Comparison of ENCODE assay signal across 1 cellular context in the genomic region with DNA sequence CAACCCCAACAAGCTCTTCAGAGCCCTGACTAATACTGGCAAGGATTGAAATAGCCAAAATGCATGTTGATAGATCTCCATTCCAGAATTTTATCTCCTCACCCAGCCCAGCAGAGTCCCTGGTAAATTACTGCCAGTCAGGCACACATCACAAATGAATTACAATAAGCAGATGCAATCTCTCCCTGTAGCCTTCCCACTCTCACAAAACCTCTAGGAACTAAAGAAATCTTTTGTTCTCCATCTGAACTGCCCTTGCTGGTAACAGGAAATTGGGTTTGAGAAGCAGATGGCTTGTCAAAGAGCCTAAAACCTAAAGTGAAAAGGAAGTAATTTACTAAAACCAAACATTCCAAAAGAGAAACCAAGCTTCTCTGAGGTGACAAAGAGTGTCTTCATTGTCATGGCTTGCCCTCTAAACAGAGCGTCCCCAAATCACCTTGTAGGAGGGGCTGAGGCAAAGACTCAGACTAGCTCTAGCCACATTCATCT.
TF ChIP-seq lines count a peak whose summit lies in the region.

No MANE protein-coding gene starts in this region.

TF ChIP-seq in K562, 482 proteins besides CTCF, POLR2A, EP300 and RAD21 (continued from another document):
- TF ChIP-seq, protein P1, sequence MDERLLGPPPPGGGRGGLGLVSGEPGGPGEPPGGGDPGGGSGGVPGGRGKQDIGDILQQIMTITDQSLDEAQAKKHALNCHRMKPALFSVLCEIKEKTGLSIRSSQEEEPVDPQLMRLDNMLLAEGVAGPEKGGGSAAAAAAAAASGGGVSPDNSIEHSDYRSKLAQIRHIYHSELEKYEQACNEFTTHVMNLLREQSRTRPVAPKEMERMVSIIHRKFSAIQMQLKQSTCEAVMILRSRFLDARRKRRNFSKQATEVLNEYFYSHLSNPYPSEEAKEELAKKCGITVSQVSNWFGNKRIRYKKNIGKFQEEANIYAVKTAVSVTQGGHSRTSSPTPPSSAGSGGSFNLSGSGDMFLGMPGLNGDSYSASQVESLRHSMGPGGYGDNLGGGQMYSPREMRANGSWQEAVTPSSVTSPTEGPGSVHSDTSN (CRISPR knock-in tag; IDR thresholded peaks at IDR 0.05; ENCODE audit: low read depth) = no peak
- TF ChIP-seq, protein P1 (tag; conservative IDR thresholded peaks at IDR 0.05; ENCODE audit: low read depth) = peak; percentile 67
- no peak for TF ChIP-seq RBM15 (IDR thresholded peaks at IDR 0.05; ENCODE audit: insufficient read depth, low read length)
- TF ChIP-seq MYBL2 (IDR thresholded peaks at IDR 0.05; ENCODE audit: low read depth) = no peak
- no peak for TF ChIP-seq MYBL2 (CRISPR knock-in tag; IDR thresholded peaks at IDR 0.05; ENCODE audit: borderline replicate concordance)
- TF ChIP-seq ZNF354B (CRISPR knock-in tag; IDR thresholded peaks at IDR 0.05) = no peak
- TF ChIP-seq HOXB6 (CRISPR knock-in tag; IDR thresholded peaks at IDR 0.05; ENCODE audit: borderline replicate concordance) = no peak
- no peak for TF ChIP-seq ZNF57 (CRISPR knock-in tag; IDR thresholded peaks at IDR 0.05)
- TF ChIP-seq, protein P2, sequence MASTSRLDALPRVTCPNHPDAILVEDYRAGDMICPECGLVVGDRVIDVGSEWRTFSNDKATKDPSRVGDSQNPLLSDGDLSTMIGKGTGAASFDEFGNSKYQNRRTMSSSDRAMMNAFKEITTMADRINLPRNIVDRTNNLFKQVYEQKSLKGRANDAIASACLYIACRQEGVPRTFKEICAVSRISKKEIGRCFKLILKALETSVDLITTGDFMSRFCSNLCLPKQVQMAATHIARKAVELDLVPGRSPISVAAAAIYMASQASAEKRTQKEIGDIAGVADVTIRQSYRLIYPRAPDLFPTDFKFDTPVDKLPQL (IDR thresholded peaks at IDR 0.05; ENCODE audit: extremely low read depth, insufficient read length) = no peak
